Comparison of ENCODE assay signal across 9 cellular contexts in genomic region chrX:110315541-110315940, GRCh38. TPM values are rescaled to one million over a fixed set of nuclear protein-coding genes. Genes with fewer than 3 reads are reported as not detected.
DNase-seq lines count a peak whose midpoint lies in the region; FAIRE-seq and TF ChIP-seq lines count a peak whose summit lies in the region.
"Had no signal": no experiment of that assay in that cellular context is flagged by ENCODE, and none has a peak within 500 bp of the region (broad histone marks: within the 10 kb centered on the region; RNA-seq: fewer than 3 reads in every experiment).

No MANE protein-coding gene starts in this region.

- H3K36me3 ChIP-seq in ACC112 (ENCODE audit: insufficient read depth, low read length), result no peaks in the 10 kb centered on the region

- H3K4me1 ChIP-seq in ACC112 (ENCODE audit: control insufficient read depth, insufficient read depth, low read length, unreplicated experiment), result peaks cover 24% of the 10 kb centered on the region

- DNase-seq in GM12891 (ENCODE audit: insufficient read length, low spot score), result no peak
- peak; percentile 44 for DNase-seq in NAMALWA (ENCODE audit: low spot score)
- no peak for DNase-seq in epithelial cell of proximal tubule (ENCODE audit: low read depth)
- DNase-seq in GM19238 (ENCODE audit: insufficient read length, low spot score), result no peak
- no peak for DNase-seq in germinal center (ENCODE audit: low spot score)
- no peak for DNase-seq in NCI-H526 (lab: John Stamatoyannopoulos, UW)
- no peak for DNase-seq in hippocampal formation (lab: John Stamatoyannopoulos, UW)
- DNase-seq: activated gamma-delta T cell treated with Interleukin-2 at 50 U/mL for 16 hours had no signal

- FAIRE-seq in GM12891 (lab: Jason Lieb, UNC), result peak; percentile 90

- no peaks in the 10 kb centered on the region for H3K27me3 ChIP-seq in ACC112 (ENCODE audit: insufficient read depth, low read length)

- H3K27ac ChIP-seq in ACC112 (ENCODE audit: low read depth, low read length), result no peak overlapping the region

- peak overlapping the region; percentile 95 for H3K4me3 ChIP-seq in ACC112 (ENCODE audit: low read depth, low read length)
- H3K4me3 ChIP-seq in epithelial cell of proximal tubule (ENCODE audit: low read depth, low read length), result peak overlapping the region; percentile 77

- no peak for TF ChIP-seq CTCF in epithelial cell of proximal tubule (conservative IDR thresholded peaks at IDR 0.05; ENCODE audit: low read depth, low read length)

- peaks cover 71% of the 10 kb centered on the region for H3K79me2 ChIP-seq in ACC112 (ENCODE audit: control insufficient read depth, insufficient read depth, low read length, unreplicated experiment)

- no peak overlapping the region for H2AFZ ChIP-seq in ACC112 (ENCODE audit: low read length, unreplicated experiment)

- TF ChIP-seq POLR2A in GM12891 (IDR thresholded peaks at IDR 0.05; ENCODE audit: low read depth, low read length), result no peak

TF ChIP-seq in GM12891, 5 proteins besides CTCF, POLR2A, EP300 and RAD21:
- TF ChIP-seq TAF1 (IDR thresholded peaks at IDR 0.05; ENCODE audit: low read depth, low read length) (peak; percentile 11; the same call in 1 of the 2 replicates), POLR2AphosphoS5 (IDR thresholded peaks at IDR 0.05; ENCODE audit: low read depth, low read length) (no peak), PAX5 (IDR thresholded peaks at IDR 0.05; ENCODE audit: insufficient read depth, low read length, severe bottlenecking) (peak; percentile 12), POU2F2 (IDR thresholded peaks at IDR 0.05; ENCODE audit: low read depth, low read length) (no peak), SPI1 (IDR thresholded peaks at IDR 0.05; ENCODE audit: low read depth, low read length) (no peak)

RNA-seq across cellular contexts. Expression of gene AMMECR1, which starts 2.3 kb away (rescaled TPM):
- 5.5 TPM for polyA plus RNA-seq in GM12891 (2012; ENCODE audit: low read depth, missing spikeins)
- total RNA-seq in epithelial cell of proximal tubule, result 16.7 and 23.7 TPM in 2 replicates

RNA-seq across cellular contexts. Expression of gene RTL9, which starts 43.1 kb away (rescaled TPM):
- 0.21 TPM for polyA plus RNA-seq in GM12891 (2012; ENCODE audit: low read depth, missing spikeins)
- total RNA-seq in epithelial cell of proximal tubule, result not detected in 2 replicates
